In the genomic region with DNA sequence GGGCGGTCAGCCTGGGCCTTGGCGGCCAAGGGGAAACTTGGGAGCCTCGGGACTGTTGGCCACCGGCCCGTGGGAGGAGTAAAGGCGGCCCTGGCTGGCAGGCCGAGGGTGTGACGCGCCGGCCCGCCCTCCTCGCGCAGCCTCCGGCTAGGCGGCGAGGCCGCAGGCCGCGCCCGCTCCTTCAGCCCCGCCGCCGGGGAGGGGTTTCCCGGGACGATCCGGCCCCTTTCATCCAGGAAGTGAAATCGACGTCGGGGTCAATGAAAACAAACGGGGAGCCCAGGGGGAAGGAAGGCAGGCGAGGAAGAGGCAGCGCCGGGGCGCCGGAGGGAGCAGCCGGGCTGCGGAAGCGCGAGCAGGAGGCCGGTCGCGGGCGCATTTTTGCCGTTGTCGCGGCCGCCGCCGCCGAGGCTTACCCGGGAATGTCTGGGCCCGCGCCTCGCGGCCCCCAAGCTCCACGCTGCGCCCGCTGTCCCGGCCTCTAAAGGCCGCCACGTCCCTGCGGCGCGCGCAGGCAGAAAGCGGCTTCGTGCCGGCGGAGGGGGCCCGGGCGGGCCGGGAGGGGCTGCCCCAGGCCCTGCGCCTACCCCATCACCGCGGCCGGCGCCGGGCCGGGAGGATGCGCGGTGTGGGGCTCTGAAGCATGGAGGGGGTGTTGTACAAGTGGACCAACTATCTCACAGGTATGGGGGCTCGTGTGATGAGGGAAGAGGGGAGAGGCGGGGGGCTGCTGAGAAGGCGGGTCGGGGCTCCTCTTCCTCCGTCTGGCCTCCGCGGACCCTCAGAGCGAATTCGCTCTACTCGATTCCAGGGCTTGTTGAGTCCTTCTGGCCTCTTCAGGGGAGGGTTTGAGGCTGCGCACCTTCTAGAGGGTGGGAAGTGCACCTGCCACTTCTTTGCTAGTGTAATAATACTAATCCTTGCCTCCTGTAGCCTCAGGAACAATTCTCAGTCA, we compare ENCODE assay signal across 8 cellular contexts. TPM values are rescaled to one million over a fixed set of nuclear protein-coding genes. Genes with fewer than 3 reads are reported as not detected.
DNase-seq lines count a peak whose midpoint lies in the region; ATAC-seq and TF ChIP-seq lines count a peak whose summit lies in the region.

Gene PLEKHA3, plus strand, starts transcription at position 231 of the 955 bp plus-strand sequence. Its CDS starts 413 bp downstream, at position 644.

- H4K8ac ChIP-seq in IMR-90 (ENCODE audit: low read depth in 2 of 2, low read length in 2 of 2), result peak within 1 kb of the TSS; percentile 86 to 92

- DNase-seq in DMS153 (lab: John Stamatoyannopoulos, UW) (peak; percentile 87), IMR-90 (peak; percentile 94), PC-9 (peak; percentile 96 to 100), erythroblast (lab: John Stamatoyannopoulos, UW) (peak; percentile 90 to 93)
- peak; percentile 81 for DNase-seq in activated T-cell treated with anti-CD3 and anti-CD28 coated beads, Interleukin-2, amount 50 U/mL, for 1 hour
- DNase-seq in stimulated activated CD8-positive, alpha-beta memory T cell treated with anti-CD3 and anti-CD28 coated beads, Interleukin-7, amount 100 ng/mL, for 1 hour (ENCODE audit: low read depth in 2 of 2), result peak; percentile 47 to 53

- no peak within 1 kb of the TSS for H3K56ac ChIP-seq in IMR-90 (ENCODE audit: extremely low read depth, insufficient read depth, low read length)

- POLR2A ChIA-PET in IMR-90 (lab: Charles Lee; ENCODE audit: unreplicated experiment) (no interaction called here), PC-9 (lab: Charles Lee; ENCODE audit: unreplicated experiment) (interaction anchor here (0.5 to 1.0 kb wide), 4 partner anchors 29 to 217 kb away, joined by 3 to 8 read pairs (median 4); partner anchors contain the start of genes PJVK and PRKRA)

- no peak for TF ChIP-seq RAD21 in IMR-90 (IDR thresholded peaks at IDR 0.05; ENCODE audit: low read length)

- H3K9me1 ChIP-seq in IMR-90 (ENCODE audit: insufficient read depth, low read length), result peaks cover 10% of the 10 kb centered on the region

- H3F3A ChIP-seq in PC-9 (ENCODE audit: insufficient read depth, low read depth), result peaks cover 15% of the 10 kb centered on the region

- no peak within 1 kb of the TSS for H2BK120ac ChIP-seq in IMR-90 (ENCODE audit: low read depth, low read length)

- peak; percentile 84; the same call in 1 of the 2 replicates for TF ChIP-seq POLR2A in IMR-90 (IDR thresholded peaks at IDR 0.05; ENCODE audit: low read depth, low read length)
- peak; percentile 67 for TF ChIP-seq POLR2A in erythroblast (IDR thresholded peaks at IDR 0.05; ENCODE audit: low read length)

- 0% methylated on average over 1 of the region's 92 CpGs; no CpG with 5 or more reads in 1 of the 2 experiments for WGBS in IMR-90 (ENCODE audit: extremely low coverage in 2 of 2, insufficient read length in 1 of 2), 2 experiments

- peak within 1 kb of the TSS; percentile 74 for H3K27ac ChIP-seq in IMR-90 (ENCODE audit: insufficient read depth, low read length)
- H3K27ac ChIP-seq in PC-9, result peak within 1 kb of the TSS; percentile 56

- no peaks in the 10 kb centered on the region for H3K27me3 ChIP-seq in IMR-90 (ENCODE audit: control insufficient read depth, insufficient read depth, low read length)
- H3K27me3 ChIP-seq in PC-9 (ENCODE audit: insufficient read depth, low read depth), result no peaks in the 10 kb centered on the region
- no peaks in the 10 kb centered on the region for H3K27me3 ChIP-seq in mucosa of stomach (ENCODE audit: control insufficient read depth, insufficient read depth, low read length)

- H3K4me3 ChIP-seq in IMR-90 (ENCODE audit: insufficient read depth, low read depth, low read length) (peak within 1 kb of the TSS; percentile 99), PC-9 (peak within 1 kb of the TSS; percentile 77), mucosa of stomach (ENCODE audit: low read length) (peak within 1 kb of the TSS; percentile 60)

- H3K23ac ChIP-seq in IMR-90 (ENCODE audit: low read depth, low read length), result peak within 1 kb of the TSS; percentile 95

- no peak within 1 kb of the TSS for H2BK20ac ChIP-seq in IMR-90 (ENCODE audit: low read depth, low read length)

- peaks cover 19 to 50% of the 10 kb centered on the region in 2 experiments for H3K79me1 ChIP-seq in IMR-90 (ENCODE audit: low read depth in 1 of 2, low read length in 2 of 2)

- BruUV-seq in IMR-90 (replicated peaks; lab: Mats Ljungman, UMichigan), result TSS peak; percentile 49
- BruUV-seq in PC-9 (replicated peaks; lab: Mats Ljungman, UMichigan), result no TSS peak

- H2AK9ac ChIP-seq in IMR-90 (replicated peaks; ENCODE audit: low read depth, low read length, poor library complexity), result no peak within 1 kb of the TSS

- peak within 1 kb of the TSS; percentile 7; the same call in 1 of the 2 replicates for H2AK5ac ChIP-seq in IMR-90 (ENCODE audit: low read depth, low read length)

- H3K4ac ChIP-seq in IMR-90 (ENCODE audit: low read depth, low read length), result peak within 1 kb of the TSS; percentile 22; the same call in 1 of the 2 replicates

- no peak within 1 kb of the TSS for H3K18ac ChIP-seq in IMR-90 (ENCODE audit: low read depth, low read length)

- H4K5ac ChIP-seq in IMR-90 (ENCODE audit: low read depth, low read length), result peak within 1 kb of the TSS; percentile 67

- H3K36me3 ChIP-seq in IMR-90 (ENCODE audit: control insufficient read depth, insufficient read depth, low read length) (no peaks in the 10 kb centered on the region), PC-9 (ENCODE audit: low read depth) (no peaks in the 10 kb centered on the region), mucosa of stomach (ENCODE audit: control insufficient read depth, insufficient read depth, low read length) (no peaks in the 10 kb centered on the region)

- in situ Hi-C loops in IMR-90 (cut with MboI; ENCODE audit: low sequenced_read_pairs), result no loop called here

- H4K20me1 ChIP-seq in IMR-90 (ENCODE audit: insufficient read depth, low read length) (peaks cover 28% of the 10 kb centered on the region), PC-9 (ENCODE audit: insufficient read depth) (peaks cover 42% of the 10 kb centered on the region)

- peaks cover 50% of the 10 kb centered on the region for H3K79me2 ChIP-seq in PC-9 (ENCODE audit: low read depth)

- H2BK15ac ChIP-seq in IMR-90 (ENCODE audit: low read depth, low read length), result no peak within 1 kb of the TSS

- no peaks in the 10 kb centered on the region for H3K9me3 ChIP-seq in IMR-90 (ENCODE audit: control insufficient read depth, insufficient read depth, low read length)
- no peaks in the 10 kb centered on the region for H3K9me3 ChIP-seq in PC-9 (ENCODE audit: insufficient read depth, low read depth)
- no peaks in the 10 kb centered on the region for H3K9me3 ChIP-seq in mucosa of stomach (ENCODE audit: control insufficient read depth, low read length)

- H2AFZ ChIP-seq in IMR-90 (replicated peaks; ENCODE audit: low read length, poor library complexity) (peak within 1 kb of the TSS; percentile 84), PC-9 (peak within 1 kb of the TSS; percentile 100)

- peaks cover 8% of the 10 kb centered on the region for H3K4me1 ChIP-seq in IMR-90 (ENCODE audit: control insufficient read depth, insufficient read depth, low read length)
- H3K4me1 ChIP-seq in PC-9 (replicated peaks; ENCODE audit: insufficient read depth), result peaks cover 56% of the 10 kb centered on the region
- H3K4me1 ChIP-seq in mucosa of stomach (ENCODE audit: control insufficient read depth, insufficient read depth, low read length), result peaks cover 48% of the 10 kb centered on the region

- CTCF ChIA-PET in IMR-90 (lab: Yijun Ruan, JAX), result interaction anchor here (0.5 kb wide), 1 partner anchor 34 kb away, joined by 7 read pairs; no protein-coding TSS in a partner anchor
- CTCF ChIA-PET in PC-9 (lab: Charles Lee), result interaction anchor here (0.6 to 1.0 kb wide), 2 partner anchors 62 to 130 kb away, joined by 3 read pairs; no protein-coding TSS in a partner anchor

- intact Hi-C loops in IMR-90 (cut with micrococcal nuclease), result no loop called here
- intact Hi-C loops in PC-9 (cut with micrococcal nuclease; ENCODE audit: unreplicated experiment), result loop anchor here (1.0 kb wide), 2 partner anchors 43 to 66 kb away; no protein-coding TSS in a partner anchor

- ATAC-seq in GM21529 (IDR thresholded peaks at IDR 0.05; ENCODE audit: unreplicated experiment) (peak; percentile 67), IMR-90 (ENCODE audit: low read depth) (peak; percentile 93)

- TF ChIP-seq CTCF in IMR-90 (conservative IDR thresholded peaks at IDR 0.05; ENCODE audit: low read depth, low read length), result no peak
- TF ChIP-seq CTCF in PC-9 (conservative IDR thresholded peaks at IDR 0.05), result no peak

- no peaks in the 10 kb centered on the region for H3K9me2 ChIP-seq in PC-9 (ENCODE audit: insufficient read depth)

- peak within 1 kb of the TSS; percentile 91 for H3K9ac ChIP-seq in IMR-90 (ENCODE audit: low read depth, low read length)
- H3K9ac ChIP-seq in mucosa of stomach (ENCODE audit: low read length), result peak within 1 kb of the TSS; percentile 84

- peak within 1 kb of the TSS; percentile 100 for H3K4me2 ChIP-seq in IMR-90 (ENCODE audit: low read depth, low read length)
- peak within 1 kb of the TSS; percentile 96 for H3K4me2 ChIP-seq in PC-9

- 0 out of 2 replicates have a peak within 1 kb of the TSS, but pooled peaks have one; percentile 58 for H3K14ac ChIP-seq in IMR-90 (replicated peaks; ENCODE audit: low read depth, low read length)

- peak within 1 kb of the TSS; percentile 51 for H2BK5ac ChIP-seq in IMR-90 (ENCODE audit: low read depth, low read length, poor library complexity, severe bottlenecking)

- H4K91ac ChIP-seq in IMR-90 (ENCODE audit: insufficient read depth, low read depth, low read length), result no peak within 1 kb of the TSS

- dilution Hi-C loops in IMR-90 (cut with HindIII; ENCODE audit: low sequenced_read_pairs, unreplicated experiment), result no loop called here

TF ChIP-seq in IMR-90, 13 proteins besides CTCF, POLR2A, EP300 and RAD21:
- TF ChIP-seq MAZ (IDR thresholded peaks at IDR 0.05; ENCODE audit: borderline replicate concordance, low read depth, low read length), result peak; percentile 85; the same call in 1 of the 2 replicates
- no peak for TF ChIP-seq FOS (IDR thresholded peaks at IDR 0.05; ENCODE audit: low read depth, low read length)

RNA-seq across cellular contexts. Expression of gene PLEKHA3, which starts in this region (rescaled TPM):
- total RNA-seq in IMR-90 (2012; rRNA removed), result 3.9 and 5.0 TPM in 2 replicates
- polyA plus RNA-seq in IMR-90 (2012; rRNA removed), result 5.5 and 9.6 TPM in 2 replicates
- polyA plus RNA-seq in IMR-90 (2012; cell fraction: cytosol; rRNA removed), result 0.99 and 1.9 TPM in 2 replicates
- 0.47 and 3.1 TPM in 2 replicates for polyA plus RNA-seq in IMR-90 (2012; cell fraction: nucleus; rRNA removed; ENCODE audit: low replicate concordance)
- total RNA-seq in PC-9 (2021), result 35.7 and 50.3 TPM in 2 replicates

Comparison
In these comparisons a context has a peak if more than half of its experiments do, and no peak if none do; other contexts are left out.
1. Peak in every context shown above with its lines: DNase-seq, ATAC-seq, H3K4me3 ChIP-seq and H3K27ac ChIP-seq.